In the genomic region with DNA sequence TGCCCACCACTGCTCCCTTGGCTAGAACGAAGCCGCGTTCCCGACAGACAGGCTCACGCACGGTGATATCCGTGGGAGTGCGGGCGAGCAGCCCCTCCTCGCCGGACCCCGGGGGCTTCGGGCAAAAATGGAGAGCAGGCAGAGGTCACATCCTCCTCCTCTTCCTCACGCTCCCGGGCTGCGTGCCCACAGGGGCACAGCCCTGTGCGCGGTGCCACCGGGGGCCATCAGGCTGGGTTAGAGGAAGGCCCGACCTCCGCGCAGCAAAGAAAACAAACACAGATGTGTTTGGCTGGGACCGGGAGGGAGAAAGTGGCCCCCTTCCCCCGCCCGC, we compare ENCODE assay signal across 7 cellular contexts. TPM values are rescaled to one million over a fixed set of nuclear protein-coding genes. Genes with fewer than 3 reads are reported as not detected.
A peak's percentile ranks its signal among the peaks of the same experiment; 100 is the strongest.
DNase-seq lines count a peak whose midpoint lies in the region; ATAC-seq and TF ChIP-seq lines count a peak whose summit lies in the region.

No MANE protein-coding gene starts in this region.

- no peak overlapping the region for H2AK5ac ChIP-seq in H9 (ENCODE audit: insufficient read length, low read length)

- H2BK15ac ChIP-seq in H9 (ENCODE audit: low read depth, low read length) = no peak overlapping the region

- H4K8ac ChIP-seq in H9 (replicated peaks; ENCODE audit: insufficient read length, low read depth, low read length) = no peak overlapping the region

- H3K36me3 Mint-ChIP-seq in H9 (ENCODE audit: insufficient read depth in 1 of 3, low read depth in 3 of 3) = no peaks in the 10 kb centered on the region
- no peaks in the 10 kb centered on the region for H3K36me3 Mint-ChIP-seq in activated B cell treated with CpG ODN at 0.5 μM for 24 hours (ENCODE audit: low read depth)

- H2BK20ac ChIP-seq in H9 (ENCODE audit: low read depth, low read length, poor library complexity, severe bottlenecking) = no peak overlapping the region

- H3K79me1 ChIP-seq in H9 (ENCODE audit: insufficient read depth, low read depth, low read length, poor library complexity, severe bottlenecking) = no peaks in the 10 kb centered on the region

- H3K9me3 ChIP-seq in H9 (ENCODE audit: control insufficient read depth, low read depth, low read length) (no peaks in the 10 kb centered on the region), iPS-20b (ENCODE audit: insufficient read depth, low read depth, low read length) (no peaks in the 10 kb centered on the region), stomach (no peaks in the 10 kb centered on the region)

- H3K27me3 Mint-ChIP-seq in H9 (ENCODE audit: low read depth) (peaks cover 43% of the 10 kb centered on the region), activated B cell treated with CpG ODN at 0.5 μM for 24 hours (peaks cover 23% of the 10 kb centered on the region)

- H4K20me1 ChIP-seq in H9 (ENCODE audit: control insufficient read depth, insufficient read depth, insufficient read length) = peaks cover 3% of the 10 kb centered on the region

- H3K56ac ChIP-seq in H9 (ENCODE audit: insufficient read length, low read depth, low read length) = no peak overlapping the region

- TF ChIP-seq CTCF in H9 (conservative IDR thresholded peaks at IDR 0.05) (no peak), activated B cell treated with CpG ODN at 0.5 μM for 24 hours (IDR thresholded peaks at IDR 0.05) (no peak), stomach (IDR thresholded peaks at IDR 0.05) (no peak)

- H3K27ac Mint-ChIP-seq in H9 = no peak overlapping the region
- no peak overlapping the region for H3K27ac Mint-ChIP-seq in activated B cell treated with CpG ODN at 0.5 μM for 24 hours

- H3K4me3 Mint-ChIP-seq in H9 (peak overlapping the region; percentile 47 to 68), activated B cell treated with CpG ODN at 0.5 μM for 24 hours (peak overlapping the region; percentile 75)

- POLR2A ChIA-PET in activated B cell treated with CpG ODN at 0.5 μM for 24 hours (lab: Charles Lee) = interaction anchor here (0.6 to 1.3 kb wide), 4 partner anchors 12 to 55 kb away, joined by 3 to 6 read pairs (median 4); a partner anchor contains a TSS

- H2BK120ac ChIP-seq in H9 (ENCODE audit: low read depth, low read length, poor library complexity, severe bottlenecking) = no peak overlapping the region

- peak overlapping the region; percentile 50 for H3K4me2 ChIP-seq in H9 (ENCODE audit: insufficient read depth, insufficient read length, low read length)

- H3K4me3 ChIP-seq in iPS-20b (ENCODE audit: low read length) (peak overlapping the region; percentile 62), stomach (peak overlapping the region; percentile 57 to 84 (median 68))

- H3K23ac ChIP-seq in H9 (ENCODE audit: insufficient read length, low read depth, low read length) = no peak overlapping the region

- no peak overlapping the region for H2AFZ ChIP-seq in H9 (ENCODE audit: low read length)

- no peak overlapping the region; the same call in 1 of the 2 replicates for H3K14ac ChIP-seq in H9 (ENCODE audit: insufficient read depth, low read length)

- no CpG with 5 or more reads among the region's 25 CpGs for WGBS in H9 (ENCODE audit: extremely low coverage, insufficient read length, low lambda C conversion rate)
- 5 to 12% (median 8%) methylated on average over 13 to 25 of the region's 25 CpGs; no CpG with 5 or more reads in 1 of the 5 donors for WGBS in stomach, 5 donors

- CTCF ChIA-PET in activated B cell treated with CpG ODN at 0.5 μM for 24 hours (lab: Charles Lee) = interaction anchor here (1.2 kb wide), 1 partner anchor 18 kb away, joined by 5 read pairs; no protein-coding TSS in a partner anchor

- H3K4me1 Mint-ChIP-seq in H9 = peaks cover 19 to 20% of the 10 kb centered on the region in 2 experiments
- H3K4me1 Mint-ChIP-seq in activated B cell treated with CpG ODN at 0.5 μM for 24 hours = peaks cover 23% of the 10 kb centered on the region

- no peak overlapping the region for H2BK5ac ChIP-seq in H9 (ENCODE audit: insufficient read length, low read length)

- no peak for TF ChIP-seq EP300 in stomach (IDR thresholded peaks at IDR 0.05)

- H3K27ac ChIP-seq in H9 (ENCODE audit: insufficient read length, low read depth, low read length) (no peak overlapping the region), iPS-20b (ENCODE audit: low read length) (no peak overlapping the region), stomach (peak overlapping the region; percentile 32 to 91 (median 78))

- H3K18ac ChIP-seq in H9 (ENCODE audit: insufficient read length, low read depth, low read length) = no peak overlapping the region

- H3K79me2 ChIP-seq in H9 (ENCODE audit: insufficient read depth, low read length) = no peaks in the 10 kb centered on the region

- peaks cover 0 to 13% of the 10 kb centered on the region in 2 experiments; a peak in 1 of 5 replicates for H3K9me3 Mint-ChIP-seq in H9
- H3K9me3 Mint-ChIP-seq in activated B cell treated with CpG ODN at 0.5 μM for 24 hours = no peaks in the 10 kb centered on the region

- intact Hi-C loops in activated B cell treated with CpG ODN at 0.5 μM for 24 hours (cut with micrococcal nuclease) (loop anchor here (1.0 to 10.0 kb wide), 4 partner anchors 17 to 386 kb away; a partner anchor contains a TSS), stomach (cut with DNase I; ENCODE audit: low total_unique reads) (no loop called here)

- H2BK12ac ChIP-seq in H9 (ENCODE audit: insufficient read length, low read depth, low read length) = no peak overlapping the region

- no peak for ATAC-seq in activated B cell treated with CpG ODN at 0.5 μM for 24 hours (ENCODE audit: low read depth)

- peaks cover 15% of the 10 kb centered on the region for H3K23me2 ChIP-seq in H9 (ENCODE audit: insufficient read length, low read depth, low read length, poor library complexity, severe bottlenecking)

- no peak for TF ChIP-seq POLR2A in stomach (IDR thresholded peaks at IDR 0.05)

- no peak overlapping the region for H3T11ph ChIP-seq in H9 (ENCODE audit: low read length)

- H3K4me1 ChIP-seq in H9 (ENCODE audit: insufficient read depth, low read length) = peaks cover 7% of the 10 kb centered on the region; the same call in 1 of the 2 replicates
- H3K4me1 ChIP-seq in iPS-20b (ENCODE audit: insufficient read depth, low read length) = peaks cover 8% of the 10 kb centered on the region; the same call in 1 of the 2 replicates
- peaks cover 23 to 47% (median 40%) of the 10 kb centered on the region in 4 donors for H3K4me1 ChIP-seq in stomach

- H3K4ac ChIP-seq in H9 (ENCODE audit: low read depth, low read length) = no peak overlapping the region

- H3K9ac ChIP-seq in H9 (ENCODE audit: extremely low read depth, insufficient read length, low read length) (no peak overlapping the region), iPS-20b (ENCODE audit: low read depth, low read length) (no peak overlapping the region)

- DNase-seq in H9 (no peak), activated B cell treated with CpG ODN at 0.5 μM for 24 hours (no peak), stomach (no peak), DMS 273 treated with DMSO at 0.1 percent for 48 hours (lab: John Stamatoyannopoulos, UW) (no peak), NCI-H2196 (lab: John Stamatoyannopoulos, UW; ENCODE audit: unreplicated experiment) (no peak)
- no peak for DNase-seq in activated effector memory CD4-positive, alpha-beta T cell treated with anti-CD3 and anti-CD28 coated beads, Interleukin-2, amount 50 U/mL, for 16 hours

- peaks cover 59% of the 10 kb centered on the region for H3K27me3 ChIP-seq in H9 (ENCODE audit: insufficient read depth, low read length)
- peaks cover 97% of the 10 kb centered on the region for H3K27me3 ChIP-seq in iPS-20b (ENCODE audit: insufficient read depth, low read length)
- H3K27me3 ChIP-seq in stomach = peaks cover 0 to 62% (median 41%) of the 10 kb centered on the region in 3 donors

- H4K5ac ChIP-seq in H9 (ENCODE audit: insufficient read length, low read depth, low read length) = no peak overlapping the region

- H4K91ac ChIP-seq in H9 (ENCODE audit: insufficient read length, low read depth, low read length) = no peak overlapping the region

- no peaks in the 10 kb centered on the region for H3K36me3 ChIP-seq in iPS-20b (ENCODE audit: insufficient read depth, low read depth, low read length)
- no peaks in the 10 kb centered on the region for H3K36me3 ChIP-seq in stomach

RNA-seq across cellular contexts. Expression of a gene that starts 0.5 kb away (rescaled TPM):
- total RNA-seq in H9 (2021) (1.2 and 1.3 TPM in 2 replicates), activated B cell treated with CpG ODN at 0.5 μM for 24 hours (1.0 and 1.1 TPM in 2 replicates), stomach (10 to 100 TPM in 2 of 5 donors, 1 to 10 TPM in 3; 5.8 to 56.2 (median 9.0) TPM)
- 10 to 100 TPM in 1 of 3 donors, 1 to 10 TPM in 2; 2.9 to 16.6 (median 3.3) TPM for polyA plus RNA-seq in stomach

RNA-seq across cellular contexts. Expression of a gene that starts 55.3 kb away (rescaled TPM):
- total RNA-seq in H9 (2021) (1.4 and 1.7 TPM in 2 replicates), activated B cell treated with CpG ODN at 0.5 μM for 24 hours (31.0 and 34.2 TPM in 2 replicates), stomach (10 to 100 TPM in 2 of 5 donors, 1 to 10 TPM in 2, not detected in 1; 5.1 to 29.8 (median 13.2) TPM)
- polyA plus RNA-seq in stomach = 1 to 10 TPM in 2 of 3 donors, under 1 TPM in 1; 0.90 to 3.4 (median 2.9) TPM

Comparison
In these comparisons a context has a peak if more than half of its experiments do, and no peak if none do; other contexts are left out.
1. H3K27ac ChIP-seq: peak in stomach (5 of 5); none in H9 (single experiment) and iPS-20b (single experiment).